In genomic region chr21:45301521-45302081, GRCh38 we compare ENCODE assay signal across 10 cellular contexts. TPM values are rescaled to one million over a fixed set of nuclear protein-coding genes. Genes with fewer than 3 reads are reported as not detected.
DNase-seq lines count a peak whose midpoint lies in the region; ATAC-seq and TF ChIP-seq lines count a peak whose summit lies in the region.
"Had no signal": no experiment of that assay in that cellular context is flagged by ENCODE, and none has a peak within 500 bp of the region (broad histone marks: within the 10 kb centered on the region; RNA-seq: fewer than 3 reads in every experiment).

No MANE protein-coding gene starts in this region.

- TF ChIP-seq CTCF in HEK293 (tag by site-specific recombination; IDR thresholded peaks at IDR 0.05), result no peak
- no peak for TF ChIP-seq CTCF in smooth muscle cell (IDR thresholded peaks at IDR 0.05; ENCODE audit: borderline replicate concordance, insufficient read depth, poor library complexity, severe bottlenecking)
- TF ChIP-seq CTCF in WERI-Rb-1 (IDR thresholded peaks at IDR 0.05; ENCODE audit: low read depth, low read length), result no peak

- H3K9ac ChIP-seq in smooth muscle cell (ENCODE audit: low read depth), result peak overlapping the region; percentile 75

- H3K27ac ChIP-seq in HEK293 (ENCODE audit: extremely low read depth, low read depth, low read length), result no peak overlapping the region
- H3K27ac ChIP-seq in smooth muscle cell (ENCODE audit: low read depth), result peak overlapping the region; percentile 98
- no peak overlapping the region for H3K27ac ChIP-seq in WERI-Rb-1

- H3K4me3 ChIP-seq in HEK293 (ENCODE audit: low read depth, low read length), result no peak overlapping the region
- no peak overlapping the region for H3K4me3 ChIP-seq in smooth muscle cell
- no peak overlapping the region for H3K4me3 ChIP-seq in WERI-Rb-1 (ENCODE audit: low read depth, low read length)
- H3K4me3 ChIP-seq: GM23338 had no signal

- no peaks in the 10 kb centered on the region for H3K9me3 Mint-ChIP-seq in activated T-helper 2 cell treated with anti-CD3 and anti-CD28 coated beads, Interferon-gamma antibody, Interleukin-2, Interleukin-4, amounts not matched to agents 10 μg/mL and 5 μg/mL and 100 μg/mL, durations not matched to agents 14 hours and 24 hours and 36 hours
- H3K9me3 Mint-ChIP-seq: GM23338 had no signal

- POLR2A ChIA-PET in HEK293 (lab: Yijun Ruan, JAX), result no interaction called here

- no peak for ATAC-seq in left colon

- no peaks in the 10 kb centered on the region for H3K27me3 Mint-ChIP-seq in activated T-helper 2 cell treated with anti-CD3 and anti-CD28 coated beads, Interferon-gamma antibody, Interleukin-2, Interleukin-4, amounts not matched to agents 10 μg/mL and 5 μg/mL and 100 μg/mL, durations not matched to agents 14 hours and 24 hours and 36 hours (ENCODE audit: low read depth)

- 96% methylated on average over 20 of the region's 20 CpGs for WGBS in smooth muscle cell (ENCODE audit: low lambda C conversion rate)

- intact Hi-C loops in activated T-helper 2 cell treated with anti-CD3 and anti-CD28 coated beads, Interferon-gamma antibody, Interleukin-2, Interleukin-4, amounts not matched to agents 10 μg/mL and 5 μg/mL and 100 μg/mL, durations not matched to agents 14 hours and 24 hours and 36 hours (cut with micrococcal nuclease), result no loop called here
- intact Hi-C loops in left colon (cut with DNase I, micrococcal nuclease), result no loop called here

- no peak overlapping the region for H2AFZ ChIP-seq in smooth muscle cell (ENCODE audit: low read depth)
- H2AFZ ChIP-seq: GM23338 had no signal

- DNase-seq in activated T-helper 2 cell treated with anti-CD3 and anti-CD28 coated beads, Interferon-gamma antibody, Interleukin-2, Interleukin-4, amounts not matched to agents 10 μg/mL and 5 μg/mL and 100 μg/mL, durations not matched to agents 14 hours and 24 hours and 36 hours (ENCODE audit: low spot score), result no peak
- peak; percentile 3 to 25 for DNase-seq in left colon
- no peak for DNase-seq in smooth muscle cell (lab: John Stamatoyannopoulos, UW; ENCODE audit: unreplicated experiment)
- DNase-seq in NCI-H82 treated with DMSO at 0.1 percent for 48 hours (lab: John Stamatoyannopoulos, UW; ENCODE audit: unreplicated experiment), result no peak
- DNase-seq in NCI-H446 (lab: John Stamatoyannopoulos, UW), result no peak
- no peak for DNase-seq in WERI-Rb-1
- DNase-seq in kidney tubule cell (ENCODE audit: low spot score), result no peak
- DNase-seq: NCI-H1694 had no signal

- CTCF ChIA-PET in HEK293 (lab: Yijun Ruan, JAX), result interaction anchor here (0.7 kb wide), 1 partner anchor 683 kb away, joined by 3 read pairs; no protein-coding TSS in a partner anchor

- H3K36me3 ChIP-seq in HEK293 (ENCODE audit: control insufficient read depth in 2 of 2, insufficient read depth in 1 of 2, low read length in 2 of 2), result no peaks in the 10 kb centered on the region
- H3K36me3 ChIP-seq in smooth muscle cell (ENCODE audit: low read depth), result no peaks in the 10 kb centered on the region
- H3K36me3 ChIP-seq in WERI-Rb-1, result no peaks in the 10 kb centered on the region

- H4K20me1 ChIP-seq in smooth muscle cell (ENCODE audit: low read depth), result no peaks in the 10 kb centered on the region

- H3F3A ChIP-seq in smooth muscle cell (ENCODE audit: low read depth), result peaks cover 19% of the 10 kb centered on the region

- no peak overlapping the region for H3K4me2 ChIP-seq in smooth muscle cell
- H3K4me2 ChIP-seq: GM23338 had no signal

- no peaks in the 10 kb centered on the region for H3K4me1 Mint-ChIP-seq in activated T-helper 2 cell treated with anti-CD3 and anti-CD28 coated beads, Interferon-gamma antibody, Interleukin-2, Interleukin-4, amounts not matched to agents 10 μg/mL and 5 μg/mL and 100 μg/mL, durations not matched to agents 14 hours and 24 hours and 36 hours (ENCODE audit: low read depth)
- H3K4me1 Mint-ChIP-seq: GM23338 had no signal

- peak overlapping the region; percentile 49 for H3K27ac Mint-ChIP-seq in activated T-helper 2 cell treated with anti-CD3 and anti-CD28 coated beads, Interferon-gamma antibody, Interleukin-2, Interleukin-4, amounts not matched to agents 10 μg/mL and 5 μg/mL and 100 μg/mL, durations not matched to agents 14 hours and 24 hours and 36 hours
- H3K27ac Mint-ChIP-seq: GM23338 had no signal

- no peaks in the 10 kb centered on the region for H3K36me3 Mint-ChIP-seq in activated T-helper 2 cell treated with anti-CD3 and anti-CD28 coated beads, Interferon-gamma antibody, Interleukin-2, Interleukin-4, amounts not matched to agents 10 μg/mL and 5 μg/mL and 100 μg/mL, durations not matched to agents 14 hours and 24 hours and 36 hours (ENCODE audit: low read depth)

- H3K79me2 ChIP-seq in smooth muscle cell (ENCODE audit: low read depth), result peaks cover 20% of the 10 kb centered on the region

- H3K4me3 Mint-ChIP-seq in activated T-helper 2 cell treated with anti-CD3 and anti-CD28 coated beads, Interferon-gamma antibody, Interleukin-2, Interleukin-4, amounts not matched to agents 10 μg/mL and 5 μg/mL and 100 μg/mL, durations not matched to agents 14 hours and 24 hours and 36 hours (ENCODE audit: low read depth), result no peak overlapping the region
- H3K4me3 Mint-ChIP-seq: GM23338 had no signal

- no peaks in the 10 kb centered on the region for H3K27me3 ChIP-seq in smooth muscle cell (ENCODE audit: low read depth)
- no peaks in the 10 kb centered on the region for H3K27me3 ChIP-seq in WERI-Rb-1 (ENCODE audit: insufficient read depth, low read depth, severe bottlenecking)

- H3K4me1 ChIP-seq in HEK293 (ENCODE audit: control insufficient read depth, insufficient read depth, low read length) (no peaks in the 10 kb centered on the region), smooth muscle cell (ENCODE audit: low read depth) (peaks cover 13% of the 10 kb centered on the region)

- no peaks in the 10 kb centered on the region for H3K9me3 ChIP-seq in HEK293 (ENCODE audit: control insufficient read depth, insufficient read depth, low read depth, low read length)
- H3K9me3 ChIP-seq in smooth muscle cell (replicated peaks; ENCODE audit: low read depth), result no peaks in the 10 kb centered on the region
- H3K9me3 ChIP-seq in WERI-Rb-1 (ENCODE audit: severe bottlenecking), result no peaks in the 10 kb centered on the region

TF ChIP-seq in HEK293, 187 proteins besides CTCF, POLR2A, EP300 and RAD21:
- peak; percentile 63; the same call in 1 of the 2 replicates for TF ChIP-seq ZIC2 (tag by site-specific recombination; IDR thresholded peaks at IDR 0.05)
- peak; percentile 48 for TF ChIP-seq GLIS2 (tag by site-specific recombination; IDR thresholded peaks at IDR 0.05)
- TF ChIP-seq ZNF747 (tag by site-specific recombination; IDR thresholded peaks at IDR 0.05), result no peak
- TF ChIP-seq ZNF514 (tag by site-specific recombination; IDR thresholded peaks at IDR 0.05), result no peak
- no peak for TF ChIP-seq ZFP37 (tag by site-specific recombination; IDR thresholded peaks at IDR 0.05)
- no peak for TF ChIP-seq PATZ1 (tag by site-specific recombination; IDR thresholded peaks at IDR 0.05)
- no peak for TF ChIP-seq ZNF596 (tag by site-specific recombination; IDR thresholded peaks at IDR 0.05)
- no peak for TF ChIP-seq ZFP41 (tag by site-specific recombination; IDR thresholded peaks at IDR 0.05; ENCODE audit: borderline replicate concordance)
- TF ChIP-seq GLIS1 (tag by site-specific recombination; IDR thresholded peaks at IDR 0.05), result 0 out of 2 replicates have a peak, but pooled peaks have one; percentile 5
- no peak for TF ChIP-seq ZNF404 (tag by site-specific recombination; IDR thresholded peaks at IDR 0.05)
- TF ChIP-seq ZNF211 (tag by site-specific recombination; IDR thresholded peaks at IDR 0.05; ENCODE audit: low read depth), result no peak

RNA-seq across cellular contexts. Expression of gene POFUT2, which starts 13.9 kb away (rescaled TPM):
- 14.1 and 16.1 TPM in 2 replicates for total RNA-seq in activated T-helper 2 cell treated with anti-CD3 and anti-CD28 coated beads, Interferon-gamma antibody, Interleukin-2, Interleukin-4, amounts not matched to agents 10 μg/mL and 5 μg/mL and 100 μg/mL, durations not matched to agents 14 hours and 24 hours and 36 hours
- total RNA-seq in left colon (10 to 100 TPM; 21.7 to 26.1 TPM), smooth muscle cell (32.1 and 58.3 TPM in 2 replicates)
- 69.6 and 70.0 TPM in 2 replicates for polyA plus RNA-seq in smooth muscle cell

Comparison
In these comparisons a context has a peak if more than half of its experiments do, and no peak if none do; other contexts are left out.
1. DNase-seq: peak in left colon (2 of 2); none in activated T-helper 2 cell treated with anti-CD3 and anti-CD28 coated beads, Interferon-gamma antibody, Interleukin-2, Interleukin-4, amounts not matched to agents 10 μg/mL and 5 μg/mL and 100 μg/mL, durations not matched to agents 14 hours and 24 hours and 36 hours (single experiment), smooth muscle cell (single experiment), NCI-H82 treated with DMSO at 0.1 percent for 48 hours (single experiment), NCI-H446 (0 of 2), WERI-Rb-1 (single experiment) and kidney tubule cell (single experiment).